ENCODE assay signal across 11 cellular contexts in genomic region chr5:132090107-132090506, GRCh38. TPM values are rescaled to one million over a fixed set of nuclear protein-coding genes. Genes with fewer than 3 reads are reported as not detected.
DNase-seq lines count a peak whose midpoint lies in the region; ATAC-seq and TF ChIP-seq lines count a peak whose summit lies in the region.
"Had no signal": no experiment of that assay in that cellular context is flagged by ENCODE, and none has a peak within 500 bp of the region (broad histone marks: within the 10 kb centered on the region; RNA-seq: fewer than 3 reads in every experiment).

No MANE protein-coding gene starts in this region.

- TF ChIP-seq CTCF in HCT116 (IDR thresholded peaks at IDR 0.05 in 2 of 3, conservative IDR thresholded peaks at IDR 0.05 in 1 of 3; ENCODE audit: borderline replicate concordance in 1 of 3, insufficient read depth in 1 of 3, low read depth in 2 of 3, low read length in 2 of 3) (no peak), SK-N-SH (IDR thresholded peaks at IDR 0.05) (no peak), fibroblast of lung (conservative IDR thresholded peaks at IDR 0.05 in 1 of 2, IDR thresholded peaks at IDR 0.05 in 1 of 2; ENCODE audit: low read depth in 1 of 2, low read length in 2 of 2) (no peak)

- no peaks in the 10 kb centered on the region for H3K36me3 ChIP-seq in HCT116 (ENCODE audit: control insufficient read depth in 1 of 2, insufficient read depth in 2 of 2, low read length in 2 of 2)
- no peaks in the 10 kb centered on the region for H3K36me3 ChIP-seq in SK-N-SH (replicated peaks in 1 of 2; ENCODE audit: control insufficient read depth in 1 of 2, insufficient read depth in 2 of 2, low read length in 1 of 2)
- H3K36me3 ChIP-seq in fibroblast of lung (ENCODE audit: control insufficient read depth, insufficient read depth, low read length): no peaks in the 10 kb centered on the region

- TF ChIP-seq POLR2A in HCT116 (IDR thresholded peaks at IDR 0.05; ENCODE audit: borderline replicate concordance, extremely low read depth, insufficient read depth, insufficient read length): no peak

- peak in 1 of 2 experiments; percentile 83; a peak in 1 of 4 replicates for TF ChIP-seq EP300 in SK-N-SH (IDR thresholded peaks at IDR 0.05; ENCODE audit: borderline replicate concordance in 1 of 2, low read depth in 1 of 2, low read length in 1 of 2)

- H3K9me3 ChIP-seq in HCT116 (ENCODE audit: control insufficient read depth in 1 of 2, insufficient read depth in 1 of 2, low read depth in 1 of 2, low read length in 2 of 2): no peaks in the 10 kb centered on the region
- no peaks in the 10 kb centered on the region for H3K9me3 ChIP-seq in SK-N-SH
- H3K9me3 ChIP-seq in fibroblast of lung (ENCODE audit: control insufficient read depth, insufficient read depth, low read depth, low read length): no peaks in the 10 kb centered on the region

- no peaks in the 10 kb centered on the region for H4K20me1 ChIP-seq in HCT116 (ENCODE audit: insufficient read depth)
- no peaks in the 10 kb centered on the region for H4K20me1 ChIP-seq in SK-N-SH (ENCODE audit: insufficient read depth)
- no peaks in the 10 kb centered on the region for H4K20me1 ChIP-seq in fibroblast of lung (ENCODE audit: control insufficient read depth, extremely low read depth, insufficient read depth, low read length)

- intact Hi-C loops in HCT116 (cut with micrococcal nuclease): no loop called here

- RAD21 ChIA-PET in HCT116 (lab: Charles Lee; ENCODE audit: low non-redundant PET in 1 of 2, low total read pairs in 2 of 2, uncharacterized antibody in 2 of 2, unreplicated experiment in 2 of 2): no interaction called here

- no peak overlapping the region for H3K27ac ChIP-seq in HCT116 (ENCODE audit: low read depth, low read length)
- H3K27ac ChIP-seq in SK-N-SH (ENCODE audit: low read depth in 2 of 2, low read length in 1 of 2): peak overlapping the region in 1 of 2 experiments; percentile 48; a peak in 1 of 4 replicates
- no peak overlapping the region for H3K27ac ChIP-seq in fibroblast of lung (ENCODE audit: insufficient read depth, low read length)

- TF ChIP-seq RAD21 in HCT116 (IDR thresholded peaks at IDR 0.05; ENCODE audit: low read depth) (no peak), SK-N-SH (IDR thresholded peaks at IDR 0.05; ENCODE audit: low read length) (no peak)

- H3K4me1 ChIP-seq in HCT116 (ENCODE audit: control insufficient read depth in 1 of 2, insufficient read depth in 2 of 2, low read length in 2 of 2) (peaks cover 7 to 31% of the 10 kb centered on the region in 2 experiments; a peak in 3 of 4 replicates), SK-N-SH (ENCODE audit: control insufficient read depth in 1 of 2, insufficient read depth in 2 of 2, low read depth in 1 of 2, low read length in 1 of 2) (peaks cover 17 to 29% of the 10 kb centered on the region in 2 experiments), fibroblast of lung (ENCODE audit: control insufficient read depth, extremely low read depth, insufficient read depth, low read length) (peaks cover 30% of the 10 kb centered on the region)

- CTCF ChIA-PET in HCT116 (lab: Charles Lee) (no interaction called here), SK-N-SH (lab: Yijun Ruan, JAX) (interaction anchor here (3.0 kb wide), 1 partner anchor 25 kb away, joined by 9 read pairs; no protein-coding TSS in a partner anchor)

- H3K4me3 ChIP-seq in HCT116 (replicated peaks in 1 of 2; ENCODE audit: low read depth in 1 of 2, low read length in 2 of 2) (no peak overlapping the region), SK-N-SH (ENCODE audit: low read depth in 2 of 2, low read length in 1 of 2) (no peak overlapping the region), fibroblast of lung (replicated peaks in 1 of 4; ENCODE audit: control extremely low read depth in 1 of 4, insufficient read depth in 1 of 4, low read depth in 3 of 4, low read length in 4 of 4) (no peak overlapping the region)

- H3K4me2 ChIP-seq in HCT116 (ENCODE audit: low read length) (peak overlapping the region; percentile 8; the same call in 1 of the 2 replicates), SK-N-SH (no peak overlapping the region), fibroblast of lung (ENCODE audit: extremely low read depth, insufficient read depth, low read length) (no peak overlapping the region)

- H3K27me3 ChIP-seq in HCT116 (ENCODE audit: insufficient read depth, low read length) (no peaks in the 10 kb centered on the region), SK-N-SH (ENCODE audit: insufficient read depth) (no peaks in the 10 kb centered on the region), fibroblast of lung (ENCODE audit: control insufficient read depth, insufficient read depth, low read length) (no peaks in the 10 kb centered on the region)

- H3K79me2 ChIP-seq in HCT116 (ENCODE audit: insufficient read depth, low read length) (no peaks in the 10 kb centered on the region), SK-N-SH (ENCODE audit: insufficient read depth) (no peaks in the 10 kb centered on the region), fibroblast of lung (ENCODE audit: control insufficient read depth, insufficient read depth, low read length) (no peaks in the 10 kb centered on the region)

- H3F3A ChIP-seq in SK-N-SH (replicated peaks; ENCODE audit: insufficient read depth): peaks cover 10% of the 10 kb centered on the region

- no TSS peak for BruUV-seq in HCT116 (replicated peaks; lab: Mats Ljungman, UMichigan)

- H3K9ac ChIP-seq in HCT116 (ENCODE audit: low read length) (no peak overlapping the region), SK-N-SH (no peak overlapping the region), fibroblast of lung (ENCODE audit: insufficient read depth, low read length) (no peak overlapping the region)

- peak; percentile 64 for DNase-seq in AG08396 (ENCODE audit: low spot score)
- DNase-seq in HCT116 (ENCODE audit: low read depth, low spot score): peak; percentile 44
- no peak for DNase-seq in SK-N-SH
- DNase-seq in fibroblast of lung (ENCODE audit: low read depth in 2 of 2): peak; percentile 82 to 93
- DNase-seq in NCI-H1092 (lab: John Stamatoyannopoulos, UW): no peak
- DNase-seq in anterior cingulate cortex (lab: John Stamatoyannopoulos, UW): no peak
- DNase-seq: activated CD8-positive, alpha-beta memory T cell treated with anti-CD3 and anti-CD28 coated beads, Interleukin-2, amount 50 U/mL, for 4 hours; stimulated activated CD4-positive, alpha-beta T cell treated with anti-CD3 and anti-CD28 coated beads, Interleukin-2, amount 100 ng/mL, for 24 hours had no signal

- H2AFZ ChIP-seq in HCT116 (ENCODE audit: low read depth, low read length, poor library complexity, severe bottlenecking): no peak overlapping the region
- no peak overlapping the region for H2AFZ ChIP-seq in SK-N-SH (ENCODE audit: low read depth)
- no peak overlapping the region for H2AFZ ChIP-seq in fibroblast of lung (ENCODE audit: low read length)

- ATAC-seq in HCT116 (peak; percentile 81), GM21737 (IDR thresholded peaks at IDR 0.05; ENCODE audit: unreplicated experiment) (no peak), GM18907 (IDR thresholded peaks at IDR 0.05; ENCODE audit: unreplicated experiment) (no peak)

- H3K9me2 ChIP-seq in HCT116 (ENCODE audit: insufficient read depth): no peaks in the 10 kb centered on the region
- H3K9me2 ChIP-seq in SK-N-SH: no peaks in the 10 kb centered on the region

- POLR2A ChIA-PET in HCT116 (lab: Charles Lee) (no interaction called here), SK-N-SH (lab: Yijun Ruan, JAX) (no interaction called here)

TF ChIP-seq in HCT116, 20 proteins besides CTCF, POLR2A, EP300 and RAD21 (continues in another document):
- no peak for TF ChIP-seq EZH2phosphoT487 (IDR thresholded peaks at IDR 0.05; ENCODE audit: borderline replicate concordance)
- no peak for TF ChIP-seq ZFX (IDR thresholded peaks at IDR 0.05)
- TF ChIP-seq EZH2 (IDR thresholded peaks at IDR 0.05): no peak
- peak; percentile 74 for TF ChIP-seq YY1 (IDR thresholded peaks at IDR 0.05; ENCODE audit: extremely low read depth, insufficient replicate concordance, low read depth, low read length)
- no peak for TF ChIP-seq ELF1 (IDR thresholded peaks at IDR 0.05; ENCODE audit: borderline replicate concordance, low read depth)
- TF ChIP-seq SP1 (IDR thresholded peaks at IDR 0.05; ENCODE audit: low read depth): peak; percentile 62; the same call in 1 of the 2 replicates

TF ChIP-seq in SK-N-SH, 30 proteins besides CTCF, POLR2A, EP300 and RAD21 (continues in another document):
- TF ChIP-seq FOSL2 (IDR thresholded peaks at IDR 0.05; ENCODE audit: borderline replicate concordance, low read depth) (peak; percentile 87), TAF1 (IDR thresholded peaks at IDR 0.05; ENCODE audit: borderline replicate concordance, low read depth, low read length) (no peak), MXI1 (IDR thresholded peaks at IDR 0.05; ENCODE audit: low read depth, low read length) (no peak), RCOR1 (IDR thresholded peaks at IDR 0.05; ENCODE audit: low read length) (no peak)

RNA-seq across cellular contexts. Expression of gene CSF2, which starts 16.5 kb away (rescaled TPM):
- 0.30 TPM for total RNA-seq in HCT116 (2021; ENCODE audit: unreplicated experiment)
- 0.08 TPM in 1 of 2 replicates, not detected in the other for polyA plus RNA-seq in HCT116 (2012)
- polyA plus RNA-seq in SK-N-SH (2012; rRNA removed): 0.70 and 0.97 TPM in 2 replicates
- 0.54 and 0.62 TPM in 2 replicates for polyA plus RNA-seq in SK-N-SH (2012; cell fraction: cytosol; rRNA removed)
- polyA plus RNA-seq in SK-N-SH (2012; cell fraction: nucleus; rRNA removed): 0.64 and 1.5 TPM in 2 replicates
- 0.51 and 0.66 TPM in 2 replicates for total RNA-seq in fibroblast of lung
- polyA plus RNA-seq in fibroblast of lung: 0.09 and 0.71 TPM in 2 replicates
- 0.17 and 0.56 TPM in 2 replicates for polyA plus RNA-seq in fibroblast of lung (2012)
- not detected in 2 replicates for polyA minus RNA-seq in fibroblast of lung (ENCODE audit: low replicate concordance)

RNA-seq across cellular contexts. Expression of gene IL3, which starts 29.7 kb away (rescaled TPM):
- total RNA-seq in HCT116 (2021; ENCODE audit: unreplicated experiment) (not detected), fibroblast of lung (not detected in 2 replicates)
- not detected in 2 replicates for polyA plus RNA-seq in HCT116 (2012)
- polyA plus RNA-seq in SK-N-SH (2012; rRNA removed) (not detected in 2 replicates), fibroblast of lung (not detected in 2 replicates)
- not detected in 2 replicates for polyA plus RNA-seq in SK-N-SH (2012; cell fraction: cytosol; rRNA removed)
- not detected in 2 replicates for polyA plus RNA-seq in SK-N-SH (2012; cell fraction: nucleus; rRNA removed)
- not detected in 2 replicates for polyA plus RNA-seq in fibroblast of lung (2012)
- polyA minus RNA-seq in fibroblast of lung (ENCODE audit: low replicate concordance): not detected in 2 replicates
- total RNA-seq: mononuclear cell had no signal

Comparison
In these comparisons a context has a peak if more than half of its experiments do, and no peak if none do; other contexts are left out.
1. DNase-seq: peak in AG08396 (single experiment), HCT116 (single experiment) and fibroblast of lung (2 of 2); none in SK-N-SH (single experiment), NCI-H1092 (single experiment) and anterior cingulate cortex (0 of 58).